1 cellular context compared by ENCODE assay signal in genomic region chr17:64934284-64934778, GRCh38.
TF ChIP-seq lines count a peak whose summit lies in the region.

No MANE protein-coding gene starts in this region.

TF ChIP-seq in HepG2, 621 proteins besides CTCF, POLR2A, EP300 and RAD21 (continued from another document):
- peak; percentile 14; the same call in 1 of the 2 replicates for TF ChIP-seq ZNF687 (CRISPR knock-in tag; IDR thresholded peaks at IDR 0.05)
TF ChIP-seq in HepG2: peak in this region for 2; not testable (repeated sequence) for 619.
